In the genomic region with DNA sequence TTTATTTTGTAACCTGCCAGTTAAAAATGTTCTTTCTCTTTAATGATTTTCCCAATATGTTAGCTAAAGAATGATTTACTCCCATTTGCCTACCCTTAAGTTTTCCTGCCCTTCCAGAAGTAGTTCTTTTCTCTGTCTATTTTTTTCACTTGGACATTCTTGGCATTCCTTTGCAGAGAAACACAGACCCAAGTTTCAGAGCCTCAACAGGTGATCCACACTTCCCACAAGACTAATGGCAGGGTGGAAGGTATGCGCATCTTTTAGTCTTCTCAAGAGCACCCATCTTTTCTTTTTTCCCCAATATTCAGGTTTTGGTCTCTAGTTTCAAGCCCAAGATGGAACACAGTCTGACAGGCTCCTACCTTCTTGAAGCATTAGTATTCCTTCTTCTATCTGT, we compare ENCODE assay signal across 19 cellular contexts.
"Had no signal": no experiment of that assay in that cellular context is flagged by ENCODE, and none has a peak within 500 bp of the region (broad histone marks: within the 10 kb centered on the region; RNA-seq: fewer than 3 reads in every experiment).

No MANE protein-coding gene starts in this region.

- H3K4me3 Mint-ChIP-seq: activated CD4-positive, alpha-beta T cell treated with anti-CD3 and anti-CD28 coated beads for 36 hours; activated CD8-positive, alpha-beta T cell treated with anti-CD3 and anti-CD28 coated beads, Interleukin-2, amount 10 ng/mL, durations not matched to agents 7 days and 5 days; activated naive CD8-positive, alpha-beta T cell treated with anti-CD3 and anti-CD28 coated beads, Interleukin-2, amount 50 U/mL, for 24 hours; activated T-helper 1 cell treated with anti-CD3 and anti-CD28 coated beads, Interleukin-12 subunit alpha, Interleukin-12 subunit beta, Interleukin-2, Interleukin-4 antibody, amounts not matched to agents 30 ng/mL and 10 ng/mL and 1 ng/mL, durations not matched to agents 14 hours and 24 hours and 36 hours; memory B cell; nephron progenitor cell had no signal

- H3K27ac Mint-ChIP-seq: activated CD4-positive, alpha-beta T cell treated with anti-CD3 and anti-CD28 coated beads for 36 hours; activated CD8-positive, alpha-beta T cell treated with anti-CD3 and anti-CD28 coated beads, Interleukin-2, amount 10 ng/mL, durations not matched to agents 7 days and 5 days; activated naive CD8-positive, alpha-beta T cell treated with anti-CD3 and anti-CD28 coated beads, Interleukin-2, amount 50 U/mL, for 24 hours; activated T-helper 1 cell treated with anti-CD3 and anti-CD28 coated beads, Interleukin-12 subunit alpha, Interleukin-12 subunit beta, Interleukin-2, Interleukin-4 antibody, amounts not matched to agents 30 ng/mL and 10 ng/mL and 1 ng/mL, durations not matched to agents 14 hours and 24 hours and 36 hours; memory B cell; nephron progenitor cell had no signal

- H3K9me3 ChIP-seq: ascending aorta, gastrocnemius medialis, left ventricle myocardium inferior, sigmoid colon, thoracic aorta had no signal

- H3K27me3 Mint-ChIP-seq: activated CD4-positive, alpha-beta T cell treated with anti-CD3 and anti-CD28 coated beads for 36 hours; activated naive CD8-positive, alpha-beta T cell treated with anti-CD3 and anti-CD28 coated beads, Interleukin-2, amount 50 U/mL, for 24 hours; memory B cell had no signal

- H3K27ac ChIP-seq: ascending aorta, coronary artery, gastrocnemius medialis, hepatocyte, left ventricle myocardium inferior, sigmoid colon, thoracic aorta, VCaP had no signal

- H3K79me2 ChIP-seq: hepatocyte had no signal

- H2AFZ ChIP-seq: hepatocyte had no signal

- H3K36me3 ChIP-seq: ascending aorta, gastrocnemius medialis, left ventricle myocardium inferior, sigmoid colon, thoracic aorta had no signal

- H3K4me2 ChIP-seq: hepatocyte had no signal

- H3K36me3 Mint-ChIP-seq: memory B cell had no signal

- H3K4me3 ChIP-seq: ascending aorta, coronary artery, gastrocnemius medialis, hepatocyte, left ventricle myocardium inferior, sigmoid colon, thoracic aorta had no signal

- H3K4me1 ChIP-seq: ascending aorta, gastrocnemius medialis, left ventricle myocardium inferior, sigmoid colon had no signal

- ATAC-seq: activated CD4-positive, alpha-beta T cell treated with anti-CD3 and anti-CD28 coated beads for 36 hours; activated CD8-positive, alpha-beta T cell treated with anti-CD3 and anti-CD28 coated beads, Interleukin-2, amount 10 ng/mL, durations not matched to agents 7 days and 5 days; activated naive CD8-positive, alpha-beta T cell treated with anti-CD3 and anti-CD28 coated beads, Interleukin-2, amount 50 U/mL, for 24 hours; gastrocnemius medialis; stimulated activated naive CD8-positive, alpha-beta T cell treated with anti-CD3 and anti-CD28 coated beads, Interleukin-15, Interleukin-2, amounts not matched to agents 100 U/mL and 50 U/mL, for 24 hours had no signal

- H3K27me3 ChIP-seq: ascending aorta, gastrocnemius medialis, hepatocyte, sigmoid colon had no signal

- DNase-seq: activated CD4-positive, alpha-beta T cell treated with anti-CD3 and anti-CD28 coated beads for 36 hours; activated CD8-positive, alpha-beta T cell treated with anti-CD3 and anti-CD28 coated beads, Interleukin-2, amount 10 ng/mL, durations not matched to agents 7 days and 5 days; activated naive CD4-positive, alpha-beta T cell treated with Interleukin-2 at 50 U/mL for 16 hours; activated naive CD8-positive, alpha-beta T cell treated with anti-CD3 and anti-CD28 coated beads, Interleukin-2, amount 50 U/mL, for 24 hours; central memory CD4-positive, alpha-beta T cell; effector CD8-positive, alpha-beta T cell; gastrocnemius medialis; left ventricle myocardium inferior; nephron progenitor cell; sigmoid colon; stimulated activated CD4-positive, alpha-beta T cell treated with anti-CD3 and anti-CD28 coated beads, Interleukin-2, amount 100 ng/mL, for 48 hours; stimulated activated naive CD8-positive, alpha-beta T cell treated with anti-CD3 and anti-CD28 coated beads, Interleukin-15, Interleukin-2, amounts not matched to agents 100 U/mL and 50 U/mL, for 24 hours had no signal

- H3K9me3 Mint-ChIP-seq: activated T-helper 1 cell treated with anti-CD3 and anti-CD28 coated beads, Interleukin-12 subunit alpha, Interleukin-12 subunit beta, Interleukin-2, Interleukin-4 antibody, amounts not matched to agents 30 ng/mL and 10 ng/mL and 1 ng/mL, durations not matched to agents 14 hours and 24 hours and 36 hours; memory B cell had no signal

- H3K4me1 Mint-ChIP-seq: activated CD4-positive, alpha-beta T cell treated with anti-CD3 and anti-CD28 coated beads for 36 hours; activated naive CD8-positive, alpha-beta T cell treated with anti-CD3 and anti-CD28 coated beads, Interleukin-2, amount 50 U/mL, for 24 hours; memory B cell; nephron progenitor cell had no signal
